ENCODE assay signal across 26 cellular contexts in the genomic region with DNA sequence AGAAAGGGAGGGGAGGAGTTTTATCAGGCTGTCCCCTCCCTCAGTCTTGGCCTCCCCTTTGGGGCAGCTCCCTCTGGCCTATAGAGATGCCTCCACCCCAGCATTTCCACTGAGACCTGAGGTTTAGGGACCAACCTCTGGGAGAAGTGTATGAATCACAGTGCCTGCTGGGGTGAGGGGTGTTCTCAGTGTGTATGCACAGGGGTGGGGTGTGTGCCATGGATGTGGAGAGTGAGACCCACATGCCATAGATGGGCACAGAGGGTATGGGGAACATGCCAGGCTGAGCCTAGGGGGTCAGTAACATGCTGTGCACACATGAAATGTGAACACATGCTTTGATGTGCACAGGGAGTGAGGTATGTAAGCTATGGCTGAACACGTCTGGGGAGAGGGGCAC. TPM values are rescaled to one million over a fixed set of nuclear protein-coding genes. Genes with fewer than 3 reads are reported as not detected.
DNase-seq lines count a peak whose midpoint lies in the region; ATAC-seq, FAIRE-seq and TF ChIP-seq lines count a peak whose summit lies in the region.
"Had no signal": no experiment of that assay in that cellular context is flagged by ENCODE, and none has a peak within 500 bp of the region (broad histone marks: within the 10 kb centered on the region; RNA-seq: fewer than 3 reads in every experiment).

No MANE protein-coding gene starts in this region.

- H3K27ac Mint-ChIP-seq in effector memory CD8-positive, alpha-beta T cell, result peak overlapping the region; percentile 49 to 74
- H3K27ac Mint-ChIP-seq in activated T-cell treated with anti-CD3 and anti-CD28 coated beads, Interleukin-2, amount 50 U/mL, for 24 hours, result no peak overlapping the region
- H3K27ac Mint-ChIP-seq: CD4-positive, alpha-beta T cell had no signal

- H3K4me3 Mint-ChIP-seq in effector memory CD8-positive, alpha-beta T cell, result no peak overlapping the region
- no peak overlapping the region for H3K4me3 Mint-ChIP-seq in activated T-cell treated with anti-CD3 and anti-CD28 coated beads, Interleukin-2, amount 50 U/mL, for 24 hours
- H3K4me3 Mint-ChIP-seq: CD4-positive, alpha-beta T cell had no signal

- no peaks in the 10 kb centered on the region for H3K27me3 Mint-ChIP-seq in effector memory CD8-positive, alpha-beta T cell
- no peaks in the 10 kb centered on the region for H3K27me3 Mint-ChIP-seq in activated T-cell treated with anti-CD3 and anti-CD28 coated beads, Interleukin-2, amount 50 U/mL, for 24 hours
- H3K27me3 Mint-ChIP-seq: CD4-positive, alpha-beta T cell had no signal

- H2AFZ ChIP-seq in osteoblast (ENCODE audit: low read length), result no peak overlapping the region

- no peaks in the 10 kb centered on the region for H3K9me3 Mint-ChIP-seq in effector memory CD8-positive, alpha-beta T cell
- no peaks in the 10 kb centered on the region for H3K9me3 Mint-ChIP-seq in activated T-cell treated with anti-CD3 and anti-CD28 coated beads, Interleukin-2, amount 50 U/mL, for 24 hours
- H3K9me3 Mint-ChIP-seq: CD4-positive, alpha-beta T cell had no signal

- H3K4me2 ChIP-seq in osteoblast (ENCODE audit: insufficient read depth, low read length), result no peak overlapping the region
- H3K4me2 ChIP-seq: BLaER1, KMS-11 had no signal

- DNase-seq in GM12892 (ENCODE audit: insufficient read length), result no peak
- no peak for DNase-seq in effector memory CD8-positive, alpha-beta T cell
- peak; percentile 77 for DNase-seq in osteoblast (ENCODE audit: insufficient read length, low spot score, missing footprints)
- no peak for DNase-seq in activated CD8-positive, alpha-beta memory T cell treated with anti-CD3 and anti-CD28 coated beads, Interleukin-2, amount 50 U/mL, for 48 hours
- no peak for DNase-seq in BE2C
- no peak for DNase-seq in activated T-cell treated with anti-CD3 and anti-CD28 coated beads, Interleukin-2, amount 50 U/mL, for 24 hours
- DNase-seq: CD4-positive, alpha-beta T cell; COR-L47; DND-41; NCI-H1105; NCI-H2029 treated with DMSO at 0.1 percent for 48 hours; NCI-H2171; NCI-H345; NCI-H524 treated with DMSO at 0.1 percent for 48 hours; NCI-H82 had no signal

- H3K36me3 ChIP-seq in HEK293 (ENCODE audit: control insufficient read depth in 2 of 2, insufficient read depth in 1 of 2, low read length in 2 of 2) (no peaks in the 10 kb centered on the region), osteoblast (ENCODE audit: insufficient read depth, low read length) (no peaks in the 10 kb centered on the region), BE2C (no peaks in the 10 kb centered on the region)

- peaks cover 20% of the 10 kb centered on the region for H3K36me3 Mint-ChIP-seq in effector memory CD8-positive, alpha-beta T cell (ENCODE audit: insufficient read depth)
- peaks cover 74% of the 10 kb centered on the region for H3K36me3 Mint-ChIP-seq in activated T-cell treated with anti-CD3 and anti-CD28 coated beads, Interleukin-2, amount 50 U/mL, for 24 hours (ENCODE audit: low read depth)

- no peaks in the 10 kb centered on the region for H3K9me3 ChIP-seq in HEK293 (ENCODE audit: control insufficient read depth, insufficient read depth, low read depth, low read length)
- H3K9me3 ChIP-seq in osteoblast (ENCODE audit: low read depth, low read length), result peaks cover 4% of the 10 kb centered on the region
- no peaks in the 10 kb centered on the region for H3K9me3 ChIP-seq in BE2C

- H3K4me1 ChIP-seq in HEK293 (ENCODE audit: control insufficient read depth, insufficient read depth, low read length) (no peaks in the 10 kb centered on the region; the same call in 1 of the 2 replicates), osteoblast (ENCODE audit: insufficient read depth, low read length) (no peaks in the 10 kb centered on the region), BE2C (no peaks in the 10 kb centered on the region)

- H3K4me3 ChIP-seq in HEK293 (ENCODE audit: low read depth, low read length), result no peak overlapping the region
- no peak overlapping the region for H3K4me3 ChIP-seq in osteoblast (ENCODE audit: insufficient read depth, low read length)
- no peak overlapping the region for H3K4me3 ChIP-seq in BE2C (ENCODE audit: low read depth, low read length)
- H3K4me3 ChIP-seq: BLaER1, GM12878 had no signal

- H3K27me3 ChIP-seq in osteoblast (ENCODE audit: insufficient read depth, low read length), result peaks cover 51% of the 10 kb centered on the region
- H3K27me3 ChIP-seq in BE2C, result no peaks in the 10 kb centered on the region
- H3K27me3 ChIP-seq: BLaER1 had no signal

- no peak for TF ChIP-seq POLR2A in GM12892 (IDR thresholded peaks at IDR 0.05; ENCODE audit: low read depth, low read length)

- H3K4me1 Mint-ChIP-seq in effector memory CD8-positive, alpha-beta T cell (ENCODE audit: low read depth in 2 of 2), result peaks cover 4 to 8% of the 10 kb centered on the region in 2 donors
- no peaks in the 10 kb centered on the region for H3K4me1 Mint-ChIP-seq in activated T-cell treated with anti-CD3 and anti-CD28 coated beads, Interleukin-2, amount 50 U/mL, for 24 hours (ENCODE audit: low read depth)

- POLR2A ChIA-PET in HEK293 (lab: Yijun Ruan, JAX), result no interaction called here

- peak; percentile 36 for FAIRE-seq in GM12892 (lab: Jason Lieb, UNC)
- FAIRE-seq: GM12878, GM18507 had no signal

- no peaks in the 10 kb centered on the region for H4K20me1 ChIP-seq in osteoblast (ENCODE audit: insufficient read depth, low read length)
- H4K20me1 ChIP-seq: BLaER1 had no signal

- ATAC-seq in effector memory CD8-positive, alpha-beta T cell (replicated peaks), result no peak
- no peak for ATAC-seq in HG03457 (IDR thresholded peaks at IDR 0.05; ENCODE audit: unreplicated experiment)
- ATAC-seq: GM12878, Panc1, SK-N-SH treated with all-trans-retinoic acid at 6 μM for 48 hours had no signal

- H3K79me2 ChIP-seq in osteoblast (ENCODE audit: insufficient read depth, low read length), result no peaks in the 10 kb centered on the region

- CTCF ChIA-PET in HEK293 (lab: Yijun Ruan, JAX), result interaction anchor here (0.6 to 1.4 kb wide), 4 partner anchors 14 to 42 kb away, joined by 3 to 4 read pairs (median 3); no protein-coding TSS in a partner anchor

- TF ChIP-seq CTCF in HEK293 (tag by site-specific recombination; IDR thresholded peaks at IDR 0.05) (no peak), osteoblast (IDR thresholded peaks at IDR 0.05; ENCODE audit: extremely low read depth, low read depth, low read length) (no peak), BE2C (IDR thresholded peaks at IDR 0.05; ENCODE audit: low read depth, low read length) (no peak)

- H3K27ac ChIP-seq in HEK293 (ENCODE audit: extremely low read depth, low read depth, low read length) (no peak overlapping the region), osteoblast (ENCODE audit: low read depth, low read length) (no peak overlapping the region)
- H3K27ac ChIP-seq: BLaER1, KMS-11 had no signal

TF ChIP-seq in HEK293, 187 proteins besides CTCF, POLR2A, EP300 and RAD21:
- TF ChIP-seq ZNF548 (tag by site-specific recombination; IDR thresholded peaks at IDR 0.05) (no peak), ZIC2 (tag by site-specific recombination; IDR thresholded peaks at IDR 0.05) (peak; percentile 22; the same call in 1 of the 2 replicates)

RNA-seq across cellular contexts. Expression of a gene that starts 12.4 kb away (rescaled TPM):
- polyA plus RNA-seq in GM12892 (2012; ENCODE audit: missing spikeins), result not detected
- not detected in 2 replicates for total RNA-seq in osteoblast
- polyA plus RNA-seq in BE2C (2012; ENCODE audit: insufficient read depth, insufficient read length, low read depth), result not detected
- total RNA-seq: CD4-positive, alpha-beta T cell; GM12878; HT-29 had no signal
- polyA plus RNA-seq: GM12878 had no signal

RNA-seq across cellular contexts. Expression of a gene that starts 12.4 kb away (rescaled TPM):
- 8.8 TPM for polyA plus RNA-seq in GM12892 (2012; ENCODE audit: missing spikeins)
- under 0.01 TPM in 2 replicates for total RNA-seq in osteoblast
- 30.8 TPM for polyA plus RNA-seq in BE2C (2012; ENCODE audit: insufficient read depth, insufficient read length, low read depth)

RNA-seq across cellular contexts. Expression of a gene that starts 28.2 kb away (rescaled TPM):
- 4.6 TPM for polyA plus RNA-seq in GM12892 (2012; ENCODE audit: missing spikeins)
- total RNA-seq in osteoblast, result 16.8 and 17.7 TPM in 2 replicates
- 51.0 TPM for polyA plus RNA-seq in BE2C (2012; ENCODE audit: insufficient read depth, insufficient read length, low read depth)

RNA-seq across cellular contexts. Expression of a gene that starts 45.4 kb away (rescaled TPM):
- 0.08 TPM for polyA plus RNA-seq in GM12892 (2012; ENCODE audit: missing spikeins)
- total RNA-seq in osteoblast, result 18.3 and 23.9 TPM in 2 replicates
- polyA plus RNA-seq in BE2C (2012; ENCODE audit: insufficient read depth, insufficient read length, low read depth), result 6.5 TPM

RNA-seq across cellular contexts. Expression of a gene that starts 55.5 kb away (rescaled TPM):
- polyA plus RNA-seq in GM12892 (2012; ENCODE audit: missing spikeins), result not detected
- not detected in 2 replicates for total RNA-seq in osteoblast
- polyA plus RNA-seq in BE2C (2012; ENCODE audit: insufficient read depth, insufficient read length, low read depth), result not detected
- total RNA-seq: A673; CD4-positive, alpha-beta T cell; GM12878; H4 had no signal
- polyA plus RNA-seq: GM12878 had no signal
